10 cellular contexts compared by ENCODE assay signal in genomic region chr17:5234645-5235576, GRCh38. TPM values are rescaled to one million over a fixed set of nuclear protein-coding genes. Genes with fewer than 3 reads are reported as not detected.
DNase-seq lines count a peak whose midpoint lies in the region; ATAC-seq and TF ChIP-seq lines count a peak whose summit lies in the region.
"Had no signal": no experiment of that assay in that cellular context is flagged by ENCODE, and none has a peak within 500 bp of the region (broad histone marks: within the 10 kb centered on the region; RNA-seq: fewer than 3 reads in every experiment).

Gene SCIMP, minus strand, starts transcription at chr17:5234860. Its CDS starts 105 bp downstream, at chr17:5234755.

- H3K4me1 ChIP-seq in sigmoid colon: no peaks in the 10 kb centered on the region

- ATAC-seq in GM18870 (IDR thresholded peaks at IDR 0.05; ENCODE audit: unreplicated experiment) (peak; percentile 43), HG02870 (IDR thresholded peaks at IDR 0.05; ENCODE audit: unreplicated experiment) (peak; percentile 40)
- no peak for ATAC-seq in activated CD8-positive, alpha-beta T cell treated with anti-CD3 and anti-CD28 coated beads, Interleukin-2, amount 10 ng/mL, durations not matched to agents 7 days and 5 days

- no peaks in the 10 kb centered on the region for H3K9me3 ChIP-seq in sigmoid colon

- H3K27ac Mint-ChIP-seq in activated CD8-positive, alpha-beta T cell treated with anti-CD3 and anti-CD28 coated beads, Interleukin-2, amount 10 ng/mL, durations not matched to agents 7 days and 5 days: peak within 1 kb of the TSS; percentile 18

- POLR2A ChIA-PET in activated CD8-positive, alpha-beta T cell treated with anti-CD3 and anti-CD28 coated beads, Interleukin-2, amount 10 ng/mL, durations not matched to agents 7 days and 5 days (lab: Charles Lee): no interaction called here

- in situ Hi-C loops in brain microvascular endothelial cell (cut with HindIII; ENCODE audit: low pct_ligation_motif_present, low sequenced_read_pairs): no loop called here

- no peak for TF ChIP-seq EP300 in sigmoid colon (IDR thresholded peaks at IDR 0.05)

- no peaks in the 10 kb centered on the region for H3K36me3 Mint-ChIP-seq in activated CD8-positive, alpha-beta T cell treated with anti-CD3 and anti-CD28 coated beads, Interleukin-2, amount 10 ng/mL, durations not matched to agents 7 days and 5 days (ENCODE audit: low read depth)

- H3K4me3 Mint-ChIP-seq in activated CD8-positive, alpha-beta T cell treated with anti-CD3 and anti-CD28 coated beads, Interleukin-2, amount 10 ng/mL, durations not matched to agents 7 days and 5 days: no peak within 1 kb of the TSS

- intact Hi-C loops in sigmoid colon (cut with DNase I): no loop called here

- H3K27me3 Mint-ChIP-seq in activated CD8-positive, alpha-beta T cell treated with anti-CD3 and anti-CD28 coated beads, Interleukin-2, amount 10 ng/mL, durations not matched to agents 7 days and 5 days (ENCODE audit: low read depth): no peaks in the 10 kb centered on the region

- H3K36me3 ChIP-seq in sigmoid colon: peaks cover 0 to 6% (median 3%) of the 10 kb centered on the region in 4 donors
- H3K36me3 ChIP-seq in brain microvascular endothelial cell (replicated peaks): no peaks in the 10 kb centered on the region

- peaks cover 21% of the 10 kb centered on the region for H3K4me1 Mint-ChIP-seq in activated CD8-positive, alpha-beta T cell treated with anti-CD3 and anti-CD28 coated beads, Interleukin-2, amount 10 ng/mL, durations not matched to agents 7 days and 5 days (ENCODE audit: low read depth)

- 83 to 90% methylated on average over 19 of the region's 19 CpGs for WGBS in sigmoid colon, 2 donors

- TF ChIP-seq CTCF in sigmoid colon (IDR thresholded peaks at IDR 0.05) (no peak), brain microvascular endothelial cell (IDR thresholded peaks at IDR 0.05; ENCODE audit: low read depth, low read length, missing control alignments) (no peak)

- no peak for DNase-seq in activated CD8-positive, alpha-beta T cell treated with anti-CD3 and anti-CD28 coated beads, Interleukin-2, amount 10 ng/mL, durations not matched to agents 7 days and 5 days
- DNase-seq in sigmoid colon (peak; percentile 71), brain microvascular endothelial cell (no peak), retina (no peak), GOT3 (lab: John Stamatoyannopoulos, UW) (no peak)
- no peak for DNase-seq in activated CD4-positive, alpha-beta T cell treated with anti-CD3 and anti-CD28 coated beads for 48 hours

- CTCF ChIA-PET in activated CD8-positive, alpha-beta T cell treated with anti-CD3 and anti-CD28 coated beads, Interleukin-2, amount 10 ng/mL, durations not matched to agents 7 days and 5 days (lab: Charles Lee): interaction anchor here (0.9 kb wide), 1 partner anchor 43 kb away, joined by 5 read pairs; the partner anchor contains the start of gene ZNF594

- no peaks in the 10 kb centered on the region for H3K9me3 Mint-ChIP-seq in activated CD8-positive, alpha-beta T cell treated with anti-CD3 and anti-CD28 coated beads, Interleukin-2, amount 10 ng/mL, durations not matched to agents 7 days and 5 days (ENCODE audit: insufficient read depth)

- no peaks in the 10 kb centered on the region for H3K27me3 ChIP-seq in sigmoid colon
- H3K27me3 ChIP-seq in brain microvascular endothelial cell (replicated peaks): no peaks in the 10 kb centered on the region

- TF ChIP-seq POLR2A in sigmoid colon (IDR thresholded peaks at IDR 0.05): peak; percentile 14 to 20

- peak within 1 kb of the TSS in 2 of 4 donors; percentile 27 to 39 for H3K27ac ChIP-seq in sigmoid colon
- H3K27ac ChIP-seq in brain microvascular endothelial cell: no peak within 1 kb of the TSS
- H3K27ac ChIP-seq: SK-N-MC had no signal

- H3K4me3 ChIP-seq in sigmoid colon (peak within 1 kb of the TSS in 2 of 4 donors; percentile 15 to 19), brain microvascular endothelial cell (ENCODE audit: low read depth, low read length) (no peak within 1 kb of the TSS)
- H3K4me3 ChIP-seq: SK-N-MC had no signal

RNA-seq across cellular contexts. Expression of gene SCIMP, which starts in this region (rescaled TPM):
- not detected for total RNA-seq in activated CD8-positive, alpha-beta T cell treated with anti-CD3 and anti-CD28 coated beads, Interleukin-2, amount 10 ng/mL, durations not matched to agents 7 days and 5 days
- 10 to 100 TPM in 1 of 4 donors, 1 to 10 TPM in 3; 1.1 to 15.5 (median 3.8) TPM for total RNA-seq in sigmoid colon
- 10 to 100 TPM in 1 of 3 donors, 1 to 10 TPM in 1, under 1 TPM in 1; 0.60 to 11.1 (median 8.8) TPM for polyA plus RNA-seq in sigmoid colon
- total RNA-seq: bronchial epithelial cell had no signal
